Comparison of ENCODE assay signal across 10 cellular contexts in the genomic region with DNA sequence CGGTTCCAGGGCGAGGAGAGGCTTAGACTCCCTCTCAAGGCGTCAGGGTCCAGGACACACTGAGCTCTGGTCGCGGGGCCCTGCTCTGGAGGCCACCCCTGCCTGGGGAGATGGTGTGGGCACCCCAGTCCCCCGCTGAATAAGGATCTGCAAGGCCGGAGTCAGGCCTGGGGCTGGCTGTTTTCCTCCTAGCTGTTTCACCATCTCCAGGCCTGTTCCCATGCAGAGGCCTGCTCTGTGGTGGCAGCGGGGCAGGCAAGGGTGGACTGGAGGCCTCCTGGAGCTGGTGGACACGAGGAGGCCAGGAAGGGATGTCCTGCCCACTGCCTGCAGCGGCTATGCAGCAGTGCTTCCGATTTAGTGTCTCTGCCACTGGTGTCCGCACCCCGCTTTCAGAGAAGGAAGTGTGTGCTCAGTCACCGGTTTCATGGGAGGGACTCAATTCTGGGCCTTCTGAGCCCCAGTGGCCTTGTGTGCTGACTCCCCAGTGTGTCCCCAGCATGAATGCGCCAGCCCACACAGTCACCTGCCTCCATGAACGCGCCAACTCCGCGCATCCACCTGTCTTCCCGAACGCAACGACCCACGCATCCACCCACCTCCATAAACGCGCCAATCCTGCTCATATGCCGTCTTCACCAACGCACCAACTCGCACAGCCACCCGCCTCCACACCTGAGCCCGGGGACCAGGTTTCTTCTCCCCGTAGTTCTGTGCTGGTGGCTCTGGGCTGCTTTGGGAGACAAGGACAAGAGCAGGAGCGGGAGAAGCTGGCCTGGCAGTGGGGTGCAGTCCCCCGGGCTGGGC. TPM values are rescaled to one million over a fixed set of nuclear protein-coding genes. Genes with fewer than 3 reads are reported as not detected.
DNase-seq lines count a peak whose midpoint lies in the region; ATAC-seq and TF ChIP-seq lines count a peak whose summit lies in the region.
"Had no signal": no experiment of that assay in that cellular context is flagged by ENCODE, and none has a peak within 500 bp of the region (broad histone marks: within the 10 kb centered on the region; RNA-seq: fewer than 3 reads in every experiment).

No MANE protein-coding gene starts in this region.

- no peak for TF ChIP-seq RAD21 in IMR-90 (IDR thresholded peaks at IDR 0.05; ENCODE audit: low read length)

- POLR2A ChIA-PET in IMR-90 (lab: Charles Lee; ENCODE audit: unreplicated experiment), result no interaction called here

- H3K27me3 ChIP-seq in BLaER1 treated with 17β-estradiol and CSF1 and Interleukin-3, amounts not matched to agents 10 nM and 100 nM, result peaks cover 12 to 27% (median 16%) of the 10 kb centered on the region in 11 experiments; a peak in 18 of 22 replicates
- H3K27me3 ChIP-seq in IMR-90 (ENCODE audit: control insufficient read depth, insufficient read depth, low read length) (no peaks in the 10 kb centered on the region), breast epithelium (no peaks in the 10 kb centered on the region), neuronal stem cell (ENCODE audit: control insufficient read depth in 3 of 3, insufficient read depth in 3 of 3, low read depth in 1 of 3, low read length in 3 of 3) (no peaks in the 10 kb centered on the region)

- H4K5ac ChIP-seq in IMR-90 (ENCODE audit: low read depth, low read length), result no peak overlapping the region

- CTCF ChIA-PET in IMR-90 (lab: Yijun Ruan, JAX), result no interaction called here

- BruUV-seq in IMR-90 (replicated peaks; lab: Mats Ljungman, UMichigan), result no TSS peak

- H4K20me1 ChIP-seq in BLaER1 treated with 17β-estradiol and CSF1 and Interleukin-3, amounts not matched to agents 10 nM and 100 nM, result peaks cover 11 to 60% (median 33%) of the 10 kb centered on the region in 11 experiments; a peak in 21 of 22 replicates
- H4K20me1 ChIP-seq in IMR-90 (ENCODE audit: insufficient read depth, low read length), result peaks cover 27% of the 10 kb centered on the region

- H2AK9ac ChIP-seq in IMR-90 (replicated peaks; ENCODE audit: low read depth, low read length, poor library complexity), result peak overlapping the region; percentile 71

- H3K23ac ChIP-seq in IMR-90 (ENCODE audit: low read depth, low read length), result no peak overlapping the region
- peak overlapping the region; percentile 85 for H3K23ac ChIP-seq in neuronal stem cell (ENCODE audit: low read depth, low read length, poor library complexity)

- H3K14ac ChIP-seq in IMR-90 (replicated peaks; ENCODE audit: low read depth, low read length), result no peak overlapping the region
- peak overlapping the region; percentile 63 for H3K14ac ChIP-seq in neuronal stem cell (ENCODE audit: low read length)

- peak overlapping the region in 7 of 11 experiments; percentile 9 to 89 (median 68); a peak in 7 of 22 replicates for H3K27ac ChIP-seq in BLaER1 treated with 17β-estradiol and CSF1 and Interleukin-3, amounts not matched to agents 10 nM and 100 nM
- H3K27ac ChIP-seq in IMR-90 (ENCODE audit: insufficient read depth, low read length), result 0 out of 2 replicates have a peak overlapping the region, but pooled peaks have one; percentile 8
- H3K27ac ChIP-seq in breast epithelium, result peak overlapping the region; percentile 95 to 99
- H3K27ac ChIP-seq in neuronal stem cell (replicated peaks; ENCODE audit: low read length), result peak overlapping the region; percentile 28

- H2BK15ac ChIP-seq in IMR-90 (ENCODE audit: low read depth, low read length), result no peak overlapping the region
- peak overlapping the region; percentile 87 for H2BK15ac ChIP-seq in neuronal stem cell (ENCODE audit: low read length)

- peaks cover 49 to 76% (median 68%) of the 10 kb centered on the region in 10 experiments for H3K4me1 ChIP-seq in BLaER1 treated with 17β-estradiol and CSF1 and Interleukin-3, amounts not matched to agents 10 nM and 100 nM
- H3K4me1 ChIP-seq in IMR-90 (ENCODE audit: control insufficient read depth, insufficient read depth, low read length), result peaks cover 9% of the 10 kb centered on the region; the same call in 1 of the 2 replicates
- peaks cover 0 to 8% of the 10 kb centered on the region in 2 donors for H3K4me1 ChIP-seq in breast epithelium
- H3K4me1 ChIP-seq in neuronal stem cell (ENCODE audit: control insufficient read depth in 2 of 2, insufficient read depth in 1 of 2, low read depth in 1 of 2, low read length in 2 of 2), result peaks cover 12 to 13% of the 10 kb centered on the region in 2 donors

- in situ Hi-C loops in IMR-90 (cut with MboI; ENCODE audit: low sequenced_read_pairs), result no loop called here

- H3K4me2 ChIP-seq in BLaER1 treated with 17β-estradiol and CSF1 and Interleukin-3, amounts not matched to agents 10 nM and 100 nM, result peak overlapping the region; percentile 86 to 100 (median 99)
- H3K4me2 ChIP-seq in IMR-90 (ENCODE audit: low read depth, low read length) (no peak overlapping the region), neuronal stem cell (ENCODE audit: insufficient read depth, low read length, poor library complexity, severe bottlenecking) (no peak overlapping the region)

- H2BK120ac ChIP-seq in IMR-90 (ENCODE audit: low read depth, low read length) (peak overlapping the region; percentile 23; the same call in 1 of the 2 replicates), neuronal stem cell (ENCODE audit: low read depth, low read length) (no peak overlapping the region)

- intact Hi-C loops in IMR-90 (cut with micrococcal nuclease), result no loop called here
- intact Hi-C loops in breast epithelium (cut with DNase I; ENCODE audit: low total_unique reads), result no loop called here

- no peak overlapping the region for H2BK20ac ChIP-seq in IMR-90 (ENCODE audit: low read depth, low read length)

- H3K79me1 ChIP-seq in IMR-90 (ENCODE audit: low read depth in 1 of 2, low read length in 2 of 2), result peaks cover 7 to 42% of the 10 kb centered on the region in 2 experiments
- peaks cover 21% of the 10 kb centered on the region for H3K79me1 ChIP-seq in neuronal stem cell (ENCODE audit: low read depth, low read length)

- peaks cover 0 to 1% (median 0%) of the 10 kb centered on the region in 11 experiments; a peak in 3 of 22 replicates for H3K36me3 ChIP-seq in BLaER1 treated with 17β-estradiol and CSF1 and Interleukin-3, amounts not matched to agents 10 nM and 100 nM
- H3K36me3 ChIP-seq in IMR-90 (ENCODE audit: control insufficient read depth, insufficient read depth, low read length) (peaks cover 12% of the 10 kb centered on the region; the same call in 1 of the 2 replicates), breast epithelium (no peaks in the 10 kb centered on the region), neuronal stem cell (replicated peaks in 1 of 2; ENCODE audit: control insufficient read depth in 2 of 2, insufficient read depth in 2 of 2, low read length in 2 of 2) (peaks cover 17 to 23% of the 10 kb centered on the region in 2 donors)

- peak overlapping the region; percentile 24 for H2BK12ac ChIP-seq in neuronal stem cell (ENCODE audit: low read length)

- no peak for ATAC-seq in IMR-90 (ENCODE audit: low read depth)
- ATAC-seq in HG03460 (IDR thresholded peaks at IDR 0.05; ENCODE audit: unreplicated experiment), result no peak

- H3K56ac ChIP-seq in IMR-90 (ENCODE audit: extremely low read depth, insufficient read depth, low read length), result no peak overlapping the region

- dilution Hi-C loops in IMR-90 (cut with HindIII; ENCODE audit: low sequenced_read_pairs, unreplicated experiment), result no loop called here

- peak overlapping the region; percentile 86; the same call in 1 of the 2 replicates for H2AK5ac ChIP-seq in IMR-90 (ENCODE audit: low read depth, low read length)
- peak overlapping the region; percentile 100 for H2AK5ac ChIP-seq in neuronal stem cell (ENCODE audit: low read depth, low read length)

- TF ChIP-seq POLR2A in IMR-90 (IDR thresholded peaks at IDR 0.05; ENCODE audit: low read depth, low read length) (no peak), breast epithelium (IDR thresholded peaks at IDR 0.05) (no peak)

- H3K4ac ChIP-seq in IMR-90 (ENCODE audit: low read depth, low read length) (peak overlapping the region; percentile 78), neuronal stem cell (ENCODE audit: low read length) (peak overlapping the region; percentile 17)

- H3K18ac ChIP-seq in IMR-90 (ENCODE audit: low read depth, low read length), result no peak overlapping the region
- H3K18ac ChIP-seq in neuronal stem cell (ENCODE audit: low read length), result peak overlapping the region; percentile 74

- 89% methylated on average over 8 of the region's 33 CpGs; no CpG with 5 or more reads in 1 of the 2 experiments for WGBS in IMR-90 (ENCODE audit: extremely low coverage in 2 of 2, insufficient read length in 1 of 2), 2 experiments
- WGBS in neuronal stem cell (ENCODE audit: extremely low coverage in 2 of 2, insufficient read length in 2 of 2, insufficient replicate concordance in 1 of 2), 2 donors, result 100% methylated on average over 3 to 6 of the region's 33 CpGs

- peaks cover 0 to 2% (median under 1%) of the 10 kb centered on the region in 11 experiments; a peak in 3 of 22 replicates for H3K9me3 ChIP-seq in BLaER1 treated with 17β-estradiol and CSF1 and Interleukin-3, amounts not matched to agents 10 nM and 100 nM (replicated peaks in 1 of 11)
- H3K9me3 ChIP-seq in IMR-90 (ENCODE audit: control insufficient read depth, insufficient read depth, low read length) (no peaks in the 10 kb centered on the region), breast epithelium (no peaks in the 10 kb centered on the region), neuronal stem cell (replicated peaks in 1 of 2; ENCODE audit: control insufficient read depth in 2 of 2, insufficient read depth in 1 of 2, low read depth in 1 of 2, low read length in 2 of 2) (peaks cover 0 to 1% of the 10 kb centered on the region in 2 donors)

- H4K91ac ChIP-seq in IMR-90 (ENCODE audit: insufficient read depth, low read depth, low read length) (no peak overlapping the region; the same call in none of the 2 replicates), neuronal stem cell (ENCODE audit: low read depth, low read length, poor library complexity) (peak overlapping the region; percentile 39)

- no peaks in the 10 kb centered on the region for H3K9me1 ChIP-seq in IMR-90 (ENCODE audit: insufficient read depth, low read length)

- peak overlapping the region; percentile 67 for H2AFZ ChIP-seq in IMR-90 (replicated peaks; ENCODE audit: low read length, poor library complexity)
- H2AFZ ChIP-seq in neuronal stem cell (ENCODE audit: low read length), result no peak overlapping the region

- peak overlapping the region in 7 of 11 experiments; percentile 49 to 83 (median 80); a peak in 12 of 22 replicates for H3K9ac ChIP-seq in BLaER1 treated with 17β-estradiol and CSF1 and Interleukin-3, amounts not matched to agents 10 nM and 100 nM
- H3K9ac ChIP-seq in IMR-90 (ENCODE audit: low read depth, low read length), result no peak overlapping the region
- peak overlapping the region; percentile 85 for H3K9ac ChIP-seq in neuronal stem cell (ENCODE audit: low read depth, low read length, poor library complexity)

- H2BK5ac ChIP-seq in IMR-90 (ENCODE audit: low read depth, low read length, poor library complexity, severe bottlenecking) (peak overlapping the region; percentile 85), neuronal stem cell (ENCODE audit: low read length) (peak overlapping the region; percentile 83)

- TF ChIP-seq CTCF in IMR-90 (conservative IDR thresholded peaks at IDR 0.05; ENCODE audit: low read depth, low read length) (no peak), breast epithelium (IDR thresholded peaks at IDR 0.05) (no peak)

- H3K4me3 ChIP-seq in BLaER1 treated with 17β-estradiol and CSF1 and Interleukin-3, amounts not matched to agents 10 nM and 100 nM, result no peak overlapping the region
- H3K4me3 ChIP-seq in IMR-90 (ENCODE audit: insufficient read depth, low read depth, low read length), result no peak overlapping the region
- H3K4me3 ChIP-seq in breast epithelium, result no peak overlapping the region
- H3K4me3 ChIP-seq in neuronal stem cell (ENCODE audit: low read length in 2 of 2), result no peak overlapping the region

- no peak overlapping the region for H4K8ac ChIP-seq in IMR-90 (ENCODE audit: low read depth in 2 of 2, low read length in 2 of 2)
- no peak overlapping the region for H4K8ac ChIP-seq in neuronal stem cell (ENCODE audit: low read depth, low read length)

- DNase-seq in IMR-90 (no peak), breast epithelium (ENCODE audit: low spot score in 2 of 2) (no peak), neuronal stem cell (ENCODE audit: low spot score) (no peak), RKO (ENCODE audit: low spot score) (no peak), NCI-H146 treated with DMSO at 0.1 percent for 48 hours (lab: John Stamatoyannopoulos, UW; ENCODE audit: unreplicated experiment) (no peak)
- DNase-seq in effector CD8-positive, alpha-beta T cell (lab: John Stamatoyannopoulos, UW), result no peak
- DNase-seq: NCI-H524 had no signal

RNA-seq across cellular contexts. Expression of a gene that starts 14.5 kb away (rescaled TPM):
- total RNA-seq in IMR-90 (2012; rRNA removed), result 0.83 and 2.2 TPM in 2 replicates
- polyA plus RNA-seq in IMR-90 (2012; rRNA removed), result 2.5 and 3.4 TPM in 2 replicates
- polyA plus RNA-seq in IMR-90 (2012; cell fraction: cytosol; rRNA removed), result 1.9 and 8.1 TPM in 2 replicates
- polyA plus RNA-seq in IMR-90 (2012; cell fraction: nucleus; rRNA removed; ENCODE audit: low replicate concordance), result 4.5 and 7.4 TPM in 2 replicates
- total RNA-seq in breast epithelium, result 10 to 100 TPM; 24.1 to 56.8 (median 43.6) TPM
- 1.7 TPM for polyA plus RNA-seq in neuronal stem cell (2013, experiment 1 of 2)
- 1.5 TPM for polyA plus RNA-seq in neuronal stem cell (2013, experiment 2 of 2)

RNA-seq across cellular contexts. Expression of a gene that starts 46.9 kb away (rescaled TPM):
- total RNA-seq in IMR-90 (2012; rRNA removed) (not detected in 2 replicates), breast epithelium (not detected)
- polyA plus RNA-seq in IMR-90 (2012; rRNA removed), result not detected in 2 replicates
- 0.03 TPM in 2 replicates for polyA plus RNA-seq in IMR-90 (2012; cell fraction: cytosol; rRNA removed)
- 0.13 and 0.48 TPM in 2 replicates for polyA plus RNA-seq in IMR-90 (2012; cell fraction: nucleus; rRNA removed; ENCODE audit: low replicate concordance)
- polyA plus RNA-seq in neuronal stem cell (2013, experiment 1 of 2), result not detected
- polyA plus RNA-seq in neuronal stem cell (2013, experiment 2 of 2), result not detected
- total RNA-seq: activated CD8-positive, alpha-beta memory T cell treated with anti-CD3 and anti-CD28 coated beads for 36 hours had no signal

RNA-seq across cellular contexts. Expression of a gene that starts 54.5 kb away (rescaled TPM):
- 3.9 and 6.4 TPM in 2 replicates for total RNA-seq in IMR-90 (2012; rRNA removed)
- 7.3 and 7.8 TPM in 2 replicates for polyA plus RNA-seq in IMR-90 (2012; rRNA removed)
- polyA plus RNA-seq in IMR-90 (2012; cell fraction: cytosol; rRNA removed), result 4.9 and 5.4 TPM in 2 replicates
- 18.9 and 24.1 TPM in 2 replicates for polyA plus RNA-seq in IMR-90 (2012; cell fraction: nucleus; rRNA removed; ENCODE audit: low replicate concordance)
- total RNA-seq in breast epithelium, result 10 to 100 TPM in 1 of 3 donors, 1 to 10 TPM in 2; 8.5 to 17.3 (median 8.8) TPM
- 8.7 TPM for polyA plus RNA-seq in neuronal stem cell (2013, experiment 1 of 2)
- 8.9 TPM for polyA plus RNA-seq in neuronal stem cell (2013, experiment 2 of 2)

RNA-seq across cellular contexts. Expression of a gene that starts 58.1 kb away (rescaled TPM):
- 2.0 and 2.2 TPM in 2 replicates for total RNA-seq in IMR-90 (2012; rRNA removed)
- 5.8 and 6.3 TPM in 2 replicates for polyA plus RNA-seq in IMR-90 (2012; rRNA removed)
- polyA plus RNA-seq in IMR-90 (2012; cell fraction: cytosol; rRNA removed), result 3.5 and 8.8 TPM in 2 replicates
- 10.8 and 20.8 TPM in 2 replicates for polyA plus RNA-seq in IMR-90 (2012; cell fraction: nucleus; rRNA removed; ENCODE audit: low replicate concordance)
- total RNA-seq in breast epithelium, result 1 to 10 TPM; 2.6 to 3.3 (median 3.2) TPM
- 0.63 TPM for polyA plus RNA-seq in neuronal stem cell (2013, experiment 1 of 2)
- 0.66 TPM for polyA plus RNA-seq in neuronal stem cell (2013, experiment 2 of 2)
- total RNA-seq: activated CD8-positive, alpha-beta memory T cell treated with anti-CD3 and anti-CD28 coated beads for 36 hours had no signal

Comparison
In these comparisons a context has a peak if more than half of its experiments do, and no peak if none do; other contexts are left out.
1. H3K27ac ChIP-seq: peak in every context shown above with its lines; median percentile 97 in breast epithelium; 68 in BLaER1 treated with 17β-estradiol and CSF1 and Interleukin-3, amounts not matched to agents 10 nM and 100 nM; 28 in neuronal stem cell; 8 in IMR-90.
2. H3K4me2 ChIP-seq: peak in BLaER1 treated with 17β-estradiol and CSF1 and Interleukin-3, amounts not matched to agents 10 nM and 100 nM (11 of 11); none in IMR-90 (single experiment) and neuronal stem cell (single experiment).